ENCODE assay signal across 8 cellular contexts in the genomic region with DNA sequence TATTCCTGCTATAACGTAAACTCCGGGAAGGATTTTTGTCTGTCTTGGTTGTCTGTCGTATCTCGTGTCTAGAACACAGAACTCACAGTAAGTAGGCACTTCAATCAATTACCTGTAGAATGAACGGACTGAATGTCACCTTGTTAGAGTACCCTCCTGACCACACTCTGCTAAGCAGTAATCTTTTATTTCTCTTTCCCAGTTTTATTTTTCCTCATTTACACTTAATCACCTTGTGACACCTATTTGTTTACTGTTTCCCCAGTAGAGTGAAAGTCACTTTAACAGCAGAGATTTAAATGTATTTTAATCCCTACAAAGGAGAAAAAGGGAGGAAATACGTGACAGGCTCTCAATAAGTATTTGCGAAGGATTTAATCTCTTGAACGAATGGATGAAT. TPM values are rescaled to one million over a fixed set of nuclear protein-coding genes. Genes with fewer than 3 reads are reported as not detected.
DNase-seq lines count a peak whose midpoint lies in the region; ATAC-seq and TF ChIP-seq lines count a peak whose summit lies in the region.

No MANE protein-coding gene starts in this region.

- H3K9me3 ChIP-seq in AG04450 (ENCODE audit: control insufficient read depth, insufficient read depth, low read length) (no peaks in the 10 kb centered on the region), muscle layer of colon (ENCODE audit: low read length) (no peaks in the 10 kb centered on the region)

- in situ Hi-C loops in brain microvascular endothelial cell (cut with HindIII; ENCODE audit: low pct_ligation_motif_present, low sequenced_read_pairs), result no loop called here

- DNase-seq in AG04450 (ENCODE audit: low read depth, low spot score) (no peak), HL-60 (ENCODE audit: low read depth in 1 of 2, low spot score in 1 of 2) (no peak), brain microvascular endothelial cell (no peak), NCI-H1417 treated with DMSO at 0.1 percent for 48 hours (lab: John Stamatoyannopoulos, UW) (no peak), GM20000 (ENCODE audit: low spot score) (no peak)
- DNase-seq in stimulated activated CD4-positive, alpha-beta T cell treated with anti-CD3 and anti-CD28 coated beads, Interleukin-4, amount 100 ng/mL, for 4 hours, result no peak

- H3K4me3 ChIP-seq in AG04450 (ENCODE audit: low read depth, low read length), result peak overlapping the region; percentile 56
- H3K4me3 ChIP-seq in HL-60 (replicated peaks; ENCODE audit: insufficient read depth, low read length), result peak overlapping the region; percentile 83
- H3K4me3 ChIP-seq in brain microvascular endothelial cell (ENCODE audit: low read depth, low read length), result peak overlapping the region; percentile 77
- H3K4me3 ChIP-seq in muscle layer of colon (ENCODE audit: low read depth in 1 of 2, low read length in 2 of 2), result peak overlapping the region; percentile 76 to 96

- H3K4me1 ChIP-seq in muscle layer of colon (ENCODE audit: insufficient read depth, low read length), result peaks cover 15% of the 10 kb centered on the region

- TF ChIP-seq CTCF in AG04450 (IDR thresholded peaks at IDR 0.05; ENCODE audit: low read depth, low read length) (no peak), HL-60 (IDR thresholded peaks at IDR 0.05; ENCODE audit: insufficient read depth, low read length) (no peak), brain microvascular endothelial cell (IDR thresholded peaks at IDR 0.05; ENCODE audit: low read depth, low read length, missing control alignments) (no peak), GM20000 (IDR thresholded peaks at IDR 0.05; ENCODE audit: extremely low read depth, missing control alignments) (no peak)

- ATAC-seq in GM19023 (IDR thresholded peaks at IDR 0.05; ENCODE audit: unreplicated experiment), result no peak

- CTCF ChIA-PET in AG04450 (lab: Charles Lee), result interaction anchor here (0.7 to 2.2 kb wide), 2 partner anchors 47 to 163 kb away, joined by 5 to 10 read pairs; no protein-coding TSS in a partner anchor

- peak overlapping the region; percentile 72 for H3K9ac ChIP-seq in muscle layer of colon (ENCODE audit: low read length)

- H3K27ac ChIP-seq in AG04450 (ENCODE audit: low read depth, low read length) (no peak overlapping the region), HL-60 (replicated peaks) (no peak overlapping the region), brain microvascular endothelial cell (no peak overlapping the region), muscle layer of colon (ENCODE audit: low read depth, low read length) (peak overlapping the region; percentile 52)

- H3K27me3 ChIP-seq in AG04450 (ENCODE audit: control insufficient read depth, insufficient read depth, low read length) (no peaks in the 10 kb centered on the region), HL-60 (ENCODE audit: insufficient read depth, poor library complexity, severe bottlenecking) (peaks cover 8% of the 10 kb centered on the region), brain microvascular endothelial cell (replicated peaks) (no peaks in the 10 kb centered on the region), muscle layer of colon (ENCODE audit: control insufficient read depth in 1 of 2, insufficient read depth in 2 of 2, low read length in 2 of 2) (no peaks in the 10 kb centered on the region)

- H3K36me3 ChIP-seq in brain microvascular endothelial cell (replicated peaks) (no peaks in the 10 kb centered on the region), muscle layer of colon (ENCODE audit: insufficient read depth, low read length) (no peaks in the 10 kb centered on the region)

- POLR2A ChIA-PET in AG04450 (lab: Yijun Ruan, JAX), result interaction anchor here (0.6 to 1.0 kb wide), 3 partner anchors 45 to 253 kb away, joined by 4 read pairs; a partner anchor contains a TSS

RNA-seq across cellular contexts. Expression of a gene that starts 0.5 kb away (rescaled TPM):
- polyA plus RNA-seq in AG04450 (2011; rRNA removed), result 14.8 and 17.1 TPM in 2 replicates
- polyA minus RNA-seq in AG04450 (2011; rRNA and poly(A)+ RNA removed), result 16.7 and 22.2 TPM in 2 replicates
